Comparison of ENCODE assay signal across 8 cellular contexts in the genomic region with DNA sequence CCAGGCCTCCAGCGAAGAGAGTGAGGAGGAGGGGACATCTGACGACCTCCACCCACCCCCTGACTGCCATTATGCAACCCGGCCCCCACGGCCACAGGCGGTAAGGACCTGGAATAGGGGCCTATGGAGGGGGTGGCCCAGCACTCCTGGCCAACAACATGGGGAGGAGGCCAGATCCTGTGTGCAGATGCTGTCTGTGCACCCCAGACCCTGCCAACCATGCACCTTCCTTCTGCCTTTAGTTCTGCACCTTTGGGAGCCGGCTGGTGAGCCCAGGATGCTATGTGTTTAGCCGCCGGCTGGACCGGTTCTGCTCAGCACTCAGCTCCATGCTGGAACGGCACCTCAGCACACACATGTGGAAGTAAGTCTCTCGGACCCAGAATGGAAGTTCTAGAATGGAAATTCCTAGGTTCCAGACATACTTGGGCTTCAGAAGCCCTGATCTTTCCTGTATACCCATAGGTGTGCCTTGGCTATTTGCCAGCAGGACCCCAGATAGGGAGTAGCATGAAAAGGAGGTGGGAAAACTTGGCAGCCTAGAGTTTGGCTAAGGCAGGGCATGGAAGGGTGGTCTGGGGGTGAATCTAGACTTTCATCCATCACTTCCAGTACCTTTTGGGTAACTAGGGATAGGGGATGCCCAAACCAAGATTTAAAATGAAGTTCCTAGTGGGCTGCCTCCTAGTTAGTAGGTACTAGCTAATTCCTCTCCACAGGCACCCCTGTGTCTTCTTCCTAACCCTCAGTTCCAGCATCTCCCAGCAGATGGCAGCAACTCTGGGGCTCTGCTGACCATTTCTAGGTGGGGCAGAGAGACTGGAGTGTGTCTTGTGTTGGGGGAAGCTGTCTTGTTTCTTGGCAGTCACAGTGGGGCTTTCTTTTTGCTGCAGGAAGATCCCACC. TPM values are rescaled to one million over a fixed set of nuclear protein-coding genes. Genes with fewer than 3 reads are reported as not detected.
A peak's percentile ranks its signal among the peaks of the same experiment; 100 is the strongest.
DNase-seq lines count a peak whose midpoint lies in the region; ATAC-seq and TF ChIP-seq lines count a peak whose summit lies in the region.

No MANE protein-coding gene starts in this region.

- H3K27ac ChIP-seq in C4-2B, result no peak overlapping the region
- no peak overlapping the region for H3K27ac ChIP-seq in effector memory CD4-positive, alpha-beta T cell (ENCODE audit: insufficient read depth, low read length, poor library complexity, severe bottlenecking)

- H3K4me1 ChIP-seq in effector memory CD4-positive, alpha-beta T cell (ENCODE audit: control insufficient read depth, insufficient read depth, low read length, poor library complexity, severe bottlenecking), result peaks cover 15% of the 10 kb centered on the region

- TF ChIP-seq CTCF in C4-2B (conservative IDR thresholded peaks at IDR 0.05) (peak; percentile 83), mesothelial cell of epicardium (IDR thresholded peaks at IDR 0.05; ENCODE audit: unreplicated experiment) (peak; percentile 49)

- DNase-seq in H7 (peak; percentile 89), NCI-H748 treated with DMSO at 0.1 percent for 48 hours (lab: John Stamatoyannopoulos, UW) (peak; percentile 35), mesothelial cell of epicardium (ENCODE audit: low spot score in 2 of 2, unreplicated experiment in 2 of 2) (peak in 1 of 2 experiments; percentile 79)
- DNase-seq in activated CD4-positive, alpha-beta memory T cell treated with anti-CD3 and anti-CD28 coated beads, Interleukin-2, amount 10 ng/mL, durations not matched to agents 7 days and 5 days, result peak; percentile 78
- DNase-seq in effector memory CD4-positive, alpha-beta T cell, result peak; percentile 33 to 49 (median 45)
- peak; percentile 76 for DNase-seq in stimulated activated naive CD8-positive, alpha-beta T cell treated with anti-CD3 and anti-CD28 coated beads, Interleukin-15, Interleukin-2, amounts not matched to agents 100 U/mL and 50 U/mL, for 24 hours

- H3K4me3 ChIP-seq in H7 (ENCODE audit: insufficient read depth, low read depth, low read length), result no peak overlapping the region
- H3K4me3 ChIP-seq in effector memory CD4-positive, alpha-beta T cell (ENCODE audit: insufficient read depth, low read depth, low read length, poor library complexity, severe bottlenecking), result no peak overlapping the region

- H3K9me3 ChIP-seq in effector memory CD4-positive, alpha-beta T cell (ENCODE audit: control insufficient read depth, low read length), result no peaks in the 10 kb centered on the region

- H3K4me1 Mint-ChIP-seq in activated CD4-positive, alpha-beta memory T cell treated with anti-CD3 and anti-CD28 coated beads, Interleukin-2, amount 10 ng/mL, durations not matched to agents 7 days and 5 days, result peaks cover 22% of the 10 kb centered on the region
- peaks cover 8% of the 10 kb centered on the region for H3K4me1 Mint-ChIP-seq in mesothelial cell of epicardium

- CTCF ChIA-PET in activated CD4-positive, alpha-beta memory T cell treated with anti-CD3 and anti-CD28 coated beads, Interleukin-2, amount 10 ng/mL, durations not matched to agents 7 days and 5 days (lab: Charles Lee), result interaction anchor here (0.6 to 25.9 kb wide), 16 partner anchors 9 to 205 kb away, joined by 3 to 779 read pairs (median 4); a partner anchor contains a TSS

- POLR2A ChIA-PET in activated CD4-positive, alpha-beta memory T cell treated with anti-CD3 and anti-CD28 coated beads, Interleukin-2, amount 10 ng/mL, durations not matched to agents 7 days and 5 days (lab: Charles Lee), result interaction anchor here (0.7 to 5.8 kb wide), 8 partner anchors 11 to 65 kb away, joined by 3 to 54 read pairs (median 4); a partner anchor contains a TSS

- H3K27me3 ChIP-seq in H7 (ENCODE audit: control insufficient read depth, insufficient read depth, low read length), result no peaks in the 10 kb centered on the region
- H3K27me3 ChIP-seq in effector memory CD4-positive, alpha-beta T cell (replicated peaks; ENCODE audit: control insufficient read depth, insufficient read depth, low read length, poor library complexity, severe bottlenecking), result no peaks in the 10 kb centered on the region

- no peaks in the 10 kb centered on the region for H3K9me3 Mint-ChIP-seq in activated CD4-positive, alpha-beta memory T cell treated with anti-CD3 and anti-CD28 coated beads, Interleukin-2, amount 10 ng/mL, durations not matched to agents 7 days and 5 days
- no peaks in the 10 kb centered on the region for H3K9me3 Mint-ChIP-seq in mesothelial cell of epicardium

- no peak overlapping the region for H3K4me3 Mint-ChIP-seq in activated CD4-positive, alpha-beta memory T cell treated with anti-CD3 and anti-CD28 coated beads, Interleukin-2, amount 10 ng/mL, durations not matched to agents 7 days and 5 days
- H3K4me3 Mint-ChIP-seq in mesothelial cell of epicardium, result no peak overlapping the region

- H3K36me3 ChIP-seq in H7 (replicated peaks; ENCODE audit: control insufficient read depth, insufficient read depth, low read length), result peaks cover 1% of the 10 kb centered on the region
- peaks cover 24% of the 10 kb centered on the region for H3K36me3 ChIP-seq in effector memory CD4-positive, alpha-beta T cell (ENCODE audit: control insufficient read depth, insufficient read depth, low read length)

- H3K27me3 Mint-ChIP-seq in activated CD4-positive, alpha-beta memory T cell treated with anti-CD3 and anti-CD28 coated beads, Interleukin-2, amount 10 ng/mL, durations not matched to agents 7 days and 5 days, result no peaks in the 10 kb centered on the region
- no peaks in the 10 kb centered on the region for H3K27me3 Mint-ChIP-seq in mesothelial cell of epicardium (ENCODE audit: low read depth)

- H3K27ac Mint-ChIP-seq in activated CD4-positive, alpha-beta memory T cell treated with anti-CD3 and anti-CD28 coated beads, Interleukin-2, amount 10 ng/mL, durations not matched to agents 7 days and 5 days, result no peak overlapping the region
- H3K27ac Mint-ChIP-seq in mesothelial cell of epicardium, result no peak overlapping the region

- ATAC-seq in stimulated activated naive CD8-positive, alpha-beta T cell treated with anti-CD3 and anti-CD28 coated beads, Interleukin-15, Interleukin-2, amounts not matched to agents 100 U/mL and 50 U/mL, for 24 hours, result peak; percentile 34
- ATAC-seq in HG03520 (IDR thresholded peaks at IDR 0.05; ENCODE audit: unreplicated experiment), result no peak

- peaks cover 10% of the 10 kb centered on the region for H3K36me3 Mint-ChIP-seq in activated CD4-positive, alpha-beta memory T cell treated with anti-CD3 and anti-CD28 coated beads, Interleukin-2, amount 10 ng/mL, durations not matched to agents 7 days and 5 days (ENCODE audit: low read depth)
- H3K36me3 Mint-ChIP-seq in mesothelial cell of epicardium, result peaks cover 2% of the 10 kb centered on the region

RNA-seq across cellular contexts. Expression of a gene that starts 3.6 kb away (rescaled TPM):
- 3.1 and 4.2 TPM in 2 replicates for total RNA-seq in H7 (2014; rRNA removed; shearing (Covaris generic))
- 10 to 100 TPM; 19.5 to 21.4 TPM for total RNA-seq in activated CD4-positive, alpha-beta memory T cell treated with anti-CD3 and anti-CD28 coated beads, Interleukin-2, amount 10 ng/mL, durations not matched to agents 7 days and 5 days
- 9.5 to 11.7 TPM (median 10.6 TPM) in 3 replicates for total RNA-seq in mesothelial cell of epicardium

RNA-seq across cellular contexts. Expression of a gene that starts 6.6 kb away (rescaled TPM):
- 9.6 and 9.9 TPM in 2 replicates for total RNA-seq in H7 (2014; rRNA removed; shearing (Covaris generic))
- total RNA-seq in activated CD4-positive, alpha-beta memory T cell treated with anti-CD3 and anti-CD28 coated beads, Interleukin-2, amount 10 ng/mL, durations not matched to agents 7 days and 5 days, result 1 to 10 TPM; 7.0 to 7.6 TPM
- total RNA-seq in mesothelial cell of epicardium, result 13.8 to 14.9 TPM (median 13.8 TPM) in 3 replicates

RNA-seq across cellular contexts. Expression of a gene that starts 19.2 kb away (rescaled TPM):
- total RNA-seq in H7 (2014; rRNA removed; shearing (Covaris generic)), result 1.1 and 1.9 TPM in 2 replicates
- total RNA-seq in activated CD4-positive, alpha-beta memory T cell treated with anti-CD3 and anti-CD28 coated beads, Interleukin-2, amount 10 ng/mL, durations not matched to agents 7 days and 5 days, result 1 to 10 TPM; 1.2 to 1.3 TPM
- 5.0 to 5.4 TPM (median 5.1 TPM) in 3 replicates for total RNA-seq in mesothelial cell of epicardium

RNA-seq across cellular contexts. Expression of a gene that starts 23.9 kb away (rescaled TPM):
- total RNA-seq in H7 (2014; rRNA removed; shearing (Covaris generic)), result 1.1 and 4.4 TPM in 2 replicates
- not detected for total RNA-seq in activated CD4-positive, alpha-beta memory T cell treated with anti-CD3 and anti-CD28 coated beads, Interleukin-2, amount 10 ng/mL, durations not matched to agents 7 days and 5 days
- total RNA-seq in mesothelial cell of epicardium, result 0.11 to 0.22 TPM (median 0.14 TPM) in 3 replicates

RNA-seq across cellular contexts. Expression of a gene that starts 49.4 kb away (rescaled TPM):
- 0.17 TPM in 1 of 2 replicates, not detected in the other for total RNA-seq in H7 (2014; rRNA removed; shearing (Covaris generic))
- total RNA-seq in activated CD4-positive, alpha-beta memory T cell treated with anti-CD3 and anti-CD28 coated beads, Interleukin-2, amount 10 ng/mL, durations not matched to agents 7 days and 5 days, result under 1 TPM in 1 of 2 experiments, not detected in 1; 0.53 TPM
- not detected in 3 replicates for total RNA-seq in mesothelial cell of epicardium
